In the genomic region with DNA sequence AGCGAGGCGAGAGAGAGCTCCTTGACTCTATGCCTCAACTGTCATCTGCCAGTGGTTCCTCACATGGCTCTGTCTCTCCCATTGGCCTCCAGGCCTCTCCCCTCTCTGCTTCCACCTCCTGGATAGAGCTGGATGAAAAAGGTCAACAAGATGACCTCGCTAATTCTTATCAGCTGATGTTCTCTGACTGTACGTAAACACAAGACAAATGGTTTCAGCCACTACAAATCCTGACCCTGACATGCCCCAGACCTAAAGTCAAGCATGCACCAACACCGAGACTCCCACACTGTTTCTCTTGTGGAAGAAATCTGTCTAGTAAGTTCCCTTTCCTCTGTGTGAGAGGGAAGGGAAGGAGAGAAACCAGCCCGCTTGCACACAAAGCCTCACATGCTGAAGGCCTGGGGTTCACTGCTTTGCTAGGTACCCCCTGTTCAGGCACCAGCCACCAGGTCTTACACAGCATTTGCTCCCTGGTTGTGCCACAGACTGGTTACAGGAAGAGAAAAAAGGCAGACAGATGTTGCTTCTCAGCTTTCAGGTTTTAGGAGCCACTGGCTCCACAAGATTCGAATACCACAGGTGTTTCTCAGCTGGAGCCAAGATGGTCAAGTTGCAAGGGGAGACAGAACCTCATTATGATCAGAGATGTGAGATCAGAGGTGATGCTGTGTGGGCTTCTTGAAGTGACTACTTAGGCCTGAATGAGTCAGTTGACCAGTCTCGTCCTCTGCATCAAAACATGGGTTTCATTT, we compare ENCODE assay signal across 18 cellular contexts.
A peak's percentile ranks its signal among the peaks of the same experiment; 100 is the strongest.
DNase-seq lines count a peak whose midpoint lies in the region; ATAC-seq lines count a peak whose summit lies in the region.
"Had no signal": no experiment of that assay in that cellular context is flagged by ENCODE, and none has a peak within 500 bp of the region (broad histone marks: within the 10 kb centered on the region; RNA-seq: fewer than 3 reads in every experiment).

No MANE protein-coding gene starts in this region.

- no peak overlapping the region for H3K4me3 ChIP-seq in SJCRH30
- H3K4me3 ChIP-seq: A549 had no signal

- DNase-seq in NCI-H2171 treated with DMSO at 0.1 percent for 48 hours (lab: John Stamatoyannopoulos, UW) (peak; percentile 42), NCI-H2171 (lab: John Stamatoyannopoulos, UW) (no peak), SJCRH30 (peak; percentile 26 to 60), islet precursor cell (peak; percentile 79), GF-D8 (lab: John Stamatoyannopoulos, UW) (no peak)
- DNase-seq in stimulated activated naive CD8-positive, alpha-beta T cell treated with anti-CD3 and anti-CD28 coated beads, Interleukin-15, Interleukin-2, amounts not matched to agents 100 U/mL and 50 U/mL, for 24 hours: no peak
- DNase-seq: activated CD4-positive, alpha-beta T cell treated with anti-CD3 and anti-CD28 coated beads for 4 hours; activated CD8-positive, alpha-beta memory T cell treated with anti-CD3 and anti-CD28 coated beads, Interleukin-2, amount 50 U/mL, for 4 hours; DMS153; MM.1S; naive thymus-derived CD4-positive, alpha-beta T cell; NCI-H1694 treated with DMSO at 0.1 percent for 48 hours; OCI-M1; stimulated activated naive B cell treated with anti-CD40 and anti-IgM and Interleukin-4, amounts not matched to agents 10 μg/mL and 1 μg/mL and 100 μg/mL, for 72 hours had no signal

- no peaks in the 10 kb centered on the region for H3K27me3 ChIP-seq in SJCRH30

- H3K27ac ChIP-seq in SJCRH30: peak overlapping the region; percentile 65
- H3K27ac ChIP-seq: A549 had no signal

- no peaks in the 10 kb centered on the region for H3K36me3 ChIP-seq in SJCRH30

- peak; percentile 23 for ATAC-seq in stimulated activated naive CD8-positive, alpha-beta T cell treated with anti-CD3 and anti-CD28 coated beads, Interleukin-15, Interleukin-2, amounts not matched to agents 100 U/mL and 50 U/mL, for 24 hours
- ATAC-seq in GM21529 (IDR thresholded peaks at IDR 0.05; ENCODE audit: unreplicated experiment) (no peak), HG03342 (IDR thresholded peaks at IDR 0.05; ENCODE audit: unreplicated experiment) (no peak)
- ATAC-seq: HepG2; naive thymus-derived CD4-positive, alpha-beta T cell; stimulated activated naive B cell treated with anti-CD40 and anti-IgM and Interleukin-4, amounts not matched to agents 10 μg/mL and 1 μg/mL and 100 μg/mL, for 72 hours had no signal

- no peaks in the 10 kb centered on the region for H3K9me3 ChIP-seq in SJCRH30 (replicated peaks)
- H3K9me3 ChIP-seq: A549 had no signal

- H3K4me1 ChIP-seq in SJCRH30: peaks cover 21% of the 10 kb centered on the region
- H3K4me1 ChIP-seq: A549 had no signal

Comparison
In these comparisons a context has a peak if more than half of its experiments do, and no peak if none do; other contexts are left out.
1. DNase-seq: peak in NCI-H2171 treated with DMSO at 0.1 percent for 48 hours (single experiment), SJCRH30 (2 of 2) and islet precursor cell (single experiment); none in NCI-H2171 (single experiment), stimulated activated naive CD8-positive, alpha-beta T cell treated with anti-CD3 and anti-CD28 coated beads, Interleukin-15, Interleukin-2, amounts not matched to agents 100 U/mL and 50 U/mL, for 24 hours (single experiment) and GF-D8 (single experiment).